In genomic region chr7:10034843-10035556, GRCh38 we compare ENCODE assay signal across 23 cellular contexts.
"Had no signal": no experiment of that assay in that cellular context is flagged by ENCODE, and none has a peak within 500 bp of the region (broad histone marks: within the 10 kb centered on the region; RNA-seq: fewer than 3 reads in every experiment).

No MANE protein-coding gene starts in this region.

- H3K4me3 ChIP-seq: esophagus squamous epithelium, left lung, lower lobe of right lung, ovary, right atrium auricular region, sigmoid colon, skin epidermis, suprapubic skin, thyroid gland had no signal

- H3K4me1 Mint-ChIP-seq: memory B cell, natural killer cell, neural crest cell had no signal

- H3K4me3 Mint-ChIP-seq: dendritic cell treated with granulocyte-macrophage colony-stimulating factor and Interleukin-4, amounts not matched to agents 40 ng/mL and 50 ng/mL, for 4 days; memory B cell; mesothelial cell of epicardium; natural killer cell; neural crest cell; type B pancreatic cell had no signal

- H3K9me3 ChIP-seq: esophagus squamous epithelium, left lung, lower lobe of right lung, ovary, right atrium auricular region, sigmoid colon, suprapubic skin, thyroid gland had no signal

- H3K9me3 Mint-ChIP-seq: dendritic cell treated with granulocyte-macrophage colony-stimulating factor and Interleukin-4, amounts not matched to agents 40 ng/mL and 50 ng/mL, for 4 days; memory B cell; mesothelial cell of epicardium; neural crest cell; type B pancreatic cell had no signal

- H3K27me3 ChIP-seq: esophagus squamous epithelium, left lung, ovary, right atrium auricular region, sigmoid colon, suprapubic skin, thyroid gland had no signal

- H3K27ac ChIP-seq: esophagus squamous epithelium, left lung, lower lobe of right lung, ovary, right atrium auricular region, sigmoid colon, skin epidermis, suprapubic skin, thyroid gland had no signal

- H3K27ac Mint-ChIP-seq: dendritic cell treated with granulocyte-macrophage colony-stimulating factor and Interleukin-4, amounts not matched to agents 40 ng/mL and 50 ng/mL, for 4 days; memory B cell; mesothelial cell of epicardium; natural killer cell; type B pancreatic cell had no signal

- H3K36me3 Mint-ChIP-seq: memory B cell, mesothelial cell of epicardium, natural killer cell, type B pancreatic cell had no signal

- H3K27me3 Mint-ChIP-seq: dendritic cell treated with granulocyte-macrophage colony-stimulating factor and Interleukin-4, amounts not matched to agents 40 ng/mL and 50 ng/mL, for 4 days; memory B cell; type B pancreatic cell had no signal

- ATAC-seq: left lung; lower lobe of right lung; natural killer cell; stimulated activated naive CD8-positive, alpha-beta T cell treated with anti-CD3 and anti-CD28 coated beads, Interleukin-15, Interleukin-2, amounts not matched to agents 100 U/mL and 50 U/mL, for 24 hours had no signal

- H3K36me3 ChIP-seq: esophagus squamous epithelium, left lung, lower lobe of right lung, ovary, right atrium auricular region, sigmoid colon, suprapubic skin, thyroid gland had no signal

- FAIRE-seq: colon, urothelium cell line had no signal

- DNase-seq: esophagus squamous epithelium; foreskin fibroblast; islet precursor cell; left lung; lower lobe of right lung; natural killer cell; nucleus accumbens; ovary; sigmoid colon; stimulated activated CD4-positive, alpha-beta T cell treated with anti-CD3 and anti-CD28 coated beads, Interleukin-2, amount 100 ng/mL, for 24 hours; stimulated activated CD4-positive, alpha-beta T cell treated with anti-CD3 and anti-CD28 coated beads, Interleukin-4, amount 100 ng/mL, for 4 hours; stimulated activated naive CD8-positive, alpha-beta T cell treated with anti-CD3 and anti-CD28 coated beads, Interleukin-15, Interleukin-2, amounts not matched to agents 100 U/mL and 50 U/mL, for 24 hours; thyroid gland had no signal

- H3K4me1 ChIP-seq: esophagus squamous epithelium, left lung, lower lobe of right lung, right atrium auricular region, sigmoid colon, suprapubic skin, thyroid gland had no signal
